Comparison of ENCODE assay signal across 21 cellular contexts in genomic region chr17:46173153-46173552, GRCh38. TPM values are rescaled to one million over a fixed set of nuclear protein-coding genes. Genes with fewer than 3 reads are reported as not detected.
DNase-seq lines count a peak whose midpoint lies in the region; ATAC-seq and TF ChIP-seq lines count a peak whose summit lies in the region.
"Had no signal": no experiment of that assay in that cellular context is flagged by ENCODE, and none has a peak within 500 bp of the region (broad histone marks: within the 10 kb centered on the region; RNA-seq: fewer than 3 reads in every experiment).

No MANE protein-coding gene starts in this region.

- no peak overlapping the region for H3K27ac ChIP-seq in right lobe of liver
- H3K27ac ChIP-seq in uterus, result no peak overlapping the region
- no peak overlapping the region for H3K27ac ChIP-seq in colonic mucosa
- H3K27ac ChIP-seq: suprapubic skin had no signal

- peak overlapping the region; percentile 23 for H3K27ac Mint-ChIP-seq in stimulated activated naive CD8-positive, alpha-beta T cell treated with anti-CD3 and anti-CD28 coated beads, Interleukin-15, Interleukin-2, amounts not matched to agents 100 ng/mL and 50 ng/mL, for 24 hours
- peak overlapping the region; percentile 1 for H3K27ac Mint-ChIP-seq in activated naive CD8-positive, alpha-beta T cell treated with anti-CD3 and anti-CD28 coated beads for 36 hours
- H3K27ac Mint-ChIP-seq in natural killer cell treated with Interleukin-12 subunit alpha and Interleukin-12 subunit beta and Interleukin-15 and Interleukin-18, amount 100 ng/mL, for 72 hours, result peak overlapping the region; percentile 11 to 31
- H3K27ac Mint-ChIP-seq: activated CD4-positive, alpha-beta T cell treated with anti-CD3 and anti-CD28 coated beads, Interleukin-2, amount 10 ng/mL, durations not matched to agents 24 days and 14 days; activated naive CD4-positive, alpha-beta T cell treated with anti-CD3 and anti-CD28 coated beads, Interleukin-2, amount 10 ng/mL, durations not matched to agents 7 days and 5 days had no signal

- no peaks in the 10 kb centered on the region for H3K9me3 Mint-ChIP-seq in stimulated activated naive CD8-positive, alpha-beta T cell treated with anti-CD3 and anti-CD28 coated beads, Interleukin-15, Interleukin-2, amounts not matched to agents 100 ng/mL and 50 ng/mL, for 24 hours
- H3K9me3 Mint-ChIP-seq in activated naive CD8-positive, alpha-beta T cell treated with anti-CD3 and anti-CD28 coated beads for 36 hours, result no peaks in the 10 kb centered on the region
- no peaks in the 10 kb centered on the region for H3K9me3 Mint-ChIP-seq in natural killer cell treated with Interleukin-12 subunit alpha and Interleukin-12 subunit beta and Interleukin-15 and Interleukin-18, amount 100 ng/mL, for 72 hours
- H3K9me3 Mint-ChIP-seq: activated CD4-positive, alpha-beta T cell treated with anti-CD3 and anti-CD28 coated beads, Interleukin-2, amount 10 ng/mL, durations not matched to agents 24 days and 14 days; activated naive CD4-positive, alpha-beta T cell treated with anti-CD3 and anti-CD28 coated beads, Interleukin-2, amount 10 ng/mL, durations not matched to agents 7 days and 5 days; CD14-positive monocyte had no signal

- TF ChIP-seq CTCF in right lobe of liver (IDR thresholded peaks at IDR 0.05) (no peak), uterus (IDR thresholded peaks at IDR 0.05) (no peak), colonic mucosa (IDR thresholded peaks at IDR 0.05) (no peak)

- H3K9me3 ChIP-seq in right lobe of liver, result no peaks in the 10 kb centered on the region
- H3K9me3 ChIP-seq in uterus, result no peaks in the 10 kb centered on the region
- no peaks in the 10 kb centered on the region for H3K9me3 ChIP-seq in colonic mucosa
- H3K9me3 ChIP-seq: mucosa of descending colon, suprapubic skin had no signal

- H3K4me1 ChIP-seq in right lobe of liver (peaks cover 0 to 35% (median 0%) of the 10 kb centered on the region in 4 donors), uterus (peaks cover 0 to 5% of the 10 kb centered on the region in 2 donors), colonic mucosa (no peaks in the 10 kb centered on the region)

- no peak for ATAC-seq in stimulated activated naive CD8-positive, alpha-beta T cell treated with anti-CD3 and anti-CD28 coated beads, Interleukin-15, Interleukin-2, amounts not matched to agents 100 U/mL and 50 U/mL, for 24 hours
- ATAC-seq in natural killer cell treated with Interleukin-12 subunit alpha and Interleukin-12 subunit beta and Interleukin-15 and Interleukin-18, amount 100 ng/mL, for 72 hours, result no peak
- no peak for ATAC-seq in right lobe of liver
- ATAC-seq: mucosa of descending colon had no signal

- DNase-seq in stimulated activated naive CD8-positive, alpha-beta T cell treated with anti-CD3 and anti-CD28 coated beads, Interleukin-15, Interleukin-2, amounts not matched to agents 100 U/mL and 50 U/mL, for 24 hours, result no peak
- DNase-seq in activated naive CD8-positive, alpha-beta T cell treated with anti-CD3 and anti-CD28 coated beads for 36 hours, result no peak
- DNase-seq in natural killer cell treated with Interleukin-12 subunit alpha and Interleukin-12 subunit beta and Interleukin-15 and Interleukin-18, amount 100 ng/mL, for 72 hours (ENCODE audit: low spot score), result no peak
- DNase-seq in right lobe of liver (no peak), uterus (no peak), colonic mucosa (no peak)
- DNase-seq in activated CD4-positive, alpha-beta T cell treated with anti-CD3 and anti-CD28 coated beads for 48 hours, result no peak
- DNase-seq: activated CD4-positive, alpha-beta T cell treated with anti-CD3 and anti-CD28 coated beads, Interleukin-2, amount 10 ng/mL, durations not matched to agents 24 days and 14 days; activated naive CD4-positive, alpha-beta T cell treated with anti-CD3 and anti-CD28 coated beads, Interleukin-2, amount 10 ng/mL, durations not matched to agents 7 days and 5 days; DMS53; GF-D8; GOT3; head of caudate nucleus; mucosa of descending colon; NCI-H1694; NCI-H748 treated with DMSO at 0.1 percent for 48 hours; occipital lobe; stimulated activated CD8-positive, alpha-beta memory T cell treated with anti-CD3 and anti-CD28 coated beads, Interleukin-4, amount 100 ng/mL, for 48 hours had no signal

- H3K27me3 Mint-ChIP-seq in stimulated activated naive CD8-positive, alpha-beta T cell treated with anti-CD3 and anti-CD28 coated beads, Interleukin-15, Interleukin-2, amounts not matched to agents 100 ng/mL and 50 ng/mL, for 24 hours, result no peaks in the 10 kb centered on the region
- no peaks in the 10 kb centered on the region for H3K27me3 Mint-ChIP-seq in activated naive CD8-positive, alpha-beta T cell treated with anti-CD3 and anti-CD28 coated beads for 36 hours
- no peaks in the 10 kb centered on the region for H3K27me3 Mint-ChIP-seq in natural killer cell treated with Interleukin-12 subunit alpha and Interleukin-12 subunit beta and Interleukin-15 and Interleukin-18, amount 100 ng/mL, for 72 hours
- H3K27me3 Mint-ChIP-seq: activated CD4-positive, alpha-beta T cell treated with anti-CD3 and anti-CD28 coated beads, Interleukin-2, amount 10 ng/mL, durations not matched to agents 24 days and 14 days; activated naive CD4-positive, alpha-beta T cell treated with anti-CD3 and anti-CD28 coated beads, Interleukin-2, amount 10 ng/mL, durations not matched to agents 7 days and 5 days had no signal

- no peak overlapping the region for H3K4me3 Mint-ChIP-seq in stimulated activated naive CD8-positive, alpha-beta T cell treated with anti-CD3 and anti-CD28 coated beads, Interleukin-15, Interleukin-2, amounts not matched to agents 100 ng/mL and 50 ng/mL, for 24 hours
- no peak overlapping the region for H3K4me3 Mint-ChIP-seq in activated naive CD8-positive, alpha-beta T cell treated with anti-CD3 and anti-CD28 coated beads for 36 hours
- peak overlapping the region; percentile 23 for H3K4me3 Mint-ChIP-seq in natural killer cell treated with Interleukin-12 subunit alpha and Interleukin-12 subunit beta and Interleukin-15 and Interleukin-18, amount 100 ng/mL, for 72 hours
- H3K4me3 Mint-ChIP-seq: activated CD4-positive, alpha-beta T cell treated with anti-CD3 and anti-CD28 coated beads, Interleukin-2, amount 10 ng/mL, durations not matched to agents 24 days and 14 days; activated naive CD4-positive, alpha-beta T cell treated with anti-CD3 and anti-CD28 coated beads, Interleukin-2, amount 10 ng/mL, durations not matched to agents 7 days and 5 days; CD14-positive monocyte had no signal

- WGBS in right lobe of liver (ENCODE audit: insufficient coverage, low coverage, low lambda C conversion rate, missing lambda C conversion rate), result 95% methylated on average over 2 of the region's 2 CpGs

- no peak overlapping the region for H3K9ac ChIP-seq in colonic mucosa (ENCODE audit: low read depth in 2 of 2, low read length in 2 of 2)

- peaks cover 56% of the 10 kb centered on the region for H3K36me3 Mint-ChIP-seq in stimulated activated naive CD8-positive, alpha-beta T cell treated with anti-CD3 and anti-CD28 coated beads, Interleukin-15, Interleukin-2, amounts not matched to agents 100 ng/mL and 50 ng/mL, for 24 hours (ENCODE audit: low read depth)
- H3K36me3 Mint-ChIP-seq in activated naive CD8-positive, alpha-beta T cell treated with anti-CD3 and anti-CD28 coated beads for 36 hours, result peaks cover 54% of the 10 kb centered on the region
- H3K36me3 Mint-ChIP-seq in natural killer cell treated with Interleukin-12 subunit alpha and Interleukin-12 subunit beta and Interleukin-15 and Interleukin-18, amount 100 ng/mL, for 72 hours, result peaks cover 16% of the 10 kb centered on the region

- TF ChIP-seq POLR2A in right lobe of liver (IDR thresholded peaks at IDR 0.05), result no peak
- TF ChIP-seq POLR2A in uterus (IDR thresholded peaks at IDR 0.05), result no peak

- no peaks in the 10 kb centered on the region for H3K27me3 ChIP-seq in right lobe of liver
- no peaks in the 10 kb centered on the region for H3K27me3 ChIP-seq in uterus
- no peaks in the 10 kb centered on the region for H3K27me3 ChIP-seq in colonic mucosa
- H3K27me3 ChIP-seq: suprapubic skin had no signal

- H3K36me3 ChIP-seq in right lobe of liver (peaks cover 0 to 24% (median 8%) of the 10 kb centered on the region in 4 donors), uterus (no peaks in the 10 kb centered on the region), colonic mucosa (peaks cover 14% of the 10 kb centered on the region)

- H3K4me3 ChIP-seq in right lobe of liver (no peak overlapping the region), uterus (no peak overlapping the region), colonic mucosa (no peak overlapping the region)
- H3K4me3 ChIP-seq: mucosa of descending colon, suprapubic skin had no signal

- H3K4me1 Mint-ChIP-seq in stimulated activated naive CD8-positive, alpha-beta T cell treated with anti-CD3 and anti-CD28 coated beads, Interleukin-15, Interleukin-2, amounts not matched to agents 100 ng/mL and 50 ng/mL, for 24 hours (ENCODE audit: low read depth), result peaks cover 93% of the 10 kb centered on the region
- H3K4me1 Mint-ChIP-seq in activated naive CD8-positive, alpha-beta T cell treated with anti-CD3 and anti-CD28 coated beads for 36 hours, result peaks cover 86% of the 10 kb centered on the region
- H3K4me1 Mint-ChIP-seq in natural killer cell treated with Interleukin-12 subunit alpha and Interleukin-12 subunit beta and Interleukin-15 and Interleukin-18, amount 100 ng/mL, for 72 hours (ENCODE audit: low read depth in 2 of 2), result peaks cover 66 to 69% of the 10 kb centered on the region in 2 donors

- intact Hi-C loops in right lobe of liver (cut with DNase I) (no loop called here), uterus (cut with DNase I; ENCODE audit: low total_unique reads) (no loop called here), colonic mucosa (cut with DNase I) (no loop called here)

RNA-seq across cellular contexts. Expression of gene KANSL1, which starts 20.1 kb away (rescaled TPM):
- total RNA-seq in activated naive CD8-positive, alpha-beta T cell treated with anti-CD3 and anti-CD28 coated beads for 36 hours, result 10 to 100 TPM; 60.9 to 65.5 TPM
- total RNA-seq in natural killer cell treated with Interleukin-12 subunit alpha and Interleukin-12 subunit beta and Interleukin-15 and Interleukin-18, amount 100 ng/mL, for 72 hours, result 100 to 1,000 TPM; 127 to 161 TPM
- total RNA-seq in right lobe of liver, result 10 to 100 TPM; 23.1 to 29.5 (median 25.9) TPM
- 100 to 1,000 TPM in 3 of 4 donors, 10 to 100 TPM in 1; 55.8 to 192 (median 146) TPM for total RNA-seq in uterus
- 10 to 100 TPM; 60.0 to 72.3 TPM for total RNA-seq in colonic mucosa
